In genomic region chr10:78277734-78278404, GRCh38 we compare ENCODE assay signal across 13 cellular contexts.
DNase-seq lines count a peak whose midpoint lies in the region; ATAC-seq, FAIRE-seq and TF ChIP-seq lines count a peak whose summit lies in the region.
"Had no signal": no experiment of that assay in that cellular context is flagged by ENCODE, and none has a peak within 500 bp of the region (broad histone marks: within the 10 kb centered on the region; RNA-seq: fewer than 3 reads in every experiment).

No MANE protein-coding gene starts in this region.

- no peak overlapping the region for H3K9ac ChIP-seq in IMR-90 (ENCODE audit: low read depth, low read length)

- H3K23ac ChIP-seq in IMR-90 (ENCODE audit: low read depth, low read length), result no peak overlapping the region

- CTCF ChIA-PET in IMR-90 (lab: Yijun Ruan, JAX), result no interaction called here

- H4K5ac ChIP-seq in IMR-90 (ENCODE audit: low read depth, low read length), result no peak overlapping the region

- H3K4me1 ChIP-seq in IMR-90 (ENCODE audit: control insufficient read depth, insufficient read depth, low read length) (peaks cover 2% of the 10 kb centered on the region), testis (no peaks in the 10 kb centered on the region)
- H3K4me1 ChIP-seq: suprapubic skin had no signal

- POLR2A ChIA-PET in IMR-90 (lab: Charles Lee; ENCODE audit: unreplicated experiment), result no interaction called here

- H3K9me3 ChIP-seq in IMR-90 (ENCODE audit: control insufficient read depth, insufficient read depth, low read length) (no peaks in the 10 kb centered on the region), testis (no peaks in the 10 kb centered on the region)
- H3K9me3 ChIP-seq: suprapubic skin had no signal

- H3K79me1 ChIP-seq in IMR-90 (ENCODE audit: low read depth in 1 of 2, low read length in 2 of 2), result no peaks in the 10 kb centered on the region

- TF ChIP-seq CTCF in IMR-90 (conservative IDR thresholded peaks at IDR 0.05; ENCODE audit: low read depth, low read length), result no peak
- TF ChIP-seq CTCF in testis (IDR thresholded peaks at IDR 0.05), result no peak
- TF ChIP-seq CTCF in D721Med (IDR thresholded peaks at IDR 0.05; ENCODE audit: insufficient read depth, missing control alignments), result no peak

- ATAC-seq in IMR-90 (ENCODE audit: low read depth) (peak; percentile 90), HG03039 (IDR thresholded peaks at IDR 0.05; ENCODE audit: unreplicated experiment) (no peak)
- ATAC-seq: esophagus mucosa had no signal

- 0 out of 2 replicates have a peak, but pooled peaks cover 8% of the 10 kb centered on the region for H3K9me1 ChIP-seq in IMR-90 (ENCODE audit: insufficient read depth, low read length)

- H4K8ac ChIP-seq in IMR-90 (ENCODE audit: low read depth in 2 of 2, low read length in 2 of 2), result no peak overlapping the region

- BruUV-seq in IMR-90 (replicated peaks; lab: Mats Ljungman, UMichigan), result no TSS peak

- peak overlapping the region; percentile 11; the same call in 1 of the 2 replicates for H2BK20ac ChIP-seq in IMR-90 (ENCODE audit: low read depth, low read length)

- dilution Hi-C loops in IMR-90 (cut with HindIII; ENCODE audit: low sequenced_read_pairs, unreplicated experiment), result no loop called here

- H3K27ac ChIP-seq in IMR-90 (ENCODE audit: insufficient read depth, low read length) (no peak overlapping the region), caudate nucleus (ENCODE audit: low read depth, low read length) (peak overlapping the region; percentile 46), testis (no peak overlapping the region)
- H3K27ac ChIP-seq: suprapubic skin, VCaP had no signal

- no peak overlapping the region for H4K91ac ChIP-seq in IMR-90 (ENCODE audit: insufficient read depth, low read depth, low read length)

- H3K36me3 ChIP-seq in IMR-90 (ENCODE audit: control insufficient read depth, insufficient read depth, low read length) (no peaks in the 10 kb centered on the region), testis (ENCODE audit: low read depth, missing control alignments) (no peaks in the 10 kb centered on the region)
- H3K36me3 ChIP-seq: suprapubic skin had no signal

- no peak overlapping the region for H3K56ac ChIP-seq in IMR-90 (ENCODE audit: extremely low read depth, insufficient read depth, low read length)

- H2AFZ ChIP-seq in IMR-90 (replicated peaks; ENCODE audit: low read length, poor library complexity), result peak overlapping the region; percentile 79

- H3K4me3 ChIP-seq in IMR-90 (ENCODE audit: insufficient read depth, low read depth, low read length) (no peak overlapping the region), testis (no peak overlapping the region)
- H3K4me3 ChIP-seq: suprapubic skin had no signal

- peak overlapping the region; percentile 70; the same call in 1 of the 2 replicates for H2BK120ac ChIP-seq in IMR-90 (ENCODE audit: low read depth, low read length)

- H3K4me2 ChIP-seq in IMR-90 (ENCODE audit: low read depth, low read length), result no peak overlapping the region

- DNase-seq in IMR-90, result peak; percentile 75
- peak in 45 of 61 donors; percentile 9 to 78 (median 42) for DNase-seq in caudate nucleus (lab: John Stamatoyannopoulos, UW)
- DNase-seq in hepatic stellate cell (ENCODE audit: low spot score), result peak; percentile 30
- DNase-seq in testis, result peak; percentile 47
- no peak for DNase-seq in NCI-H187 (lab: John Stamatoyannopoulos, UW)
- no peak for DNase-seq in D721Med (ENCODE audit: insufficient read length, low spot score)
- DNase-seq in activated effector memory CD4-positive, alpha-beta T cell treated with Interleukin-2 at 50 U/mL for 16 hours, result no peak
- DNase-seq: activated naive CD4-positive, alpha-beta T cell treated with Interleukin-2 at 50 U/mL for 16 hours; MM.1S had no signal

- TF ChIP-seq POLR2A in IMR-90 (IDR thresholded peaks at IDR 0.05; ENCODE audit: low read depth, low read length) (no peak), testis (IDR thresholded peaks at IDR 0.05) (no peak)

- intact Hi-C loops in IMR-90 (cut with micrococcal nuclease) (no loop called here), testis (cut with DNase I; ENCODE audit: low total_unique reads) (no loop called here)

- H3K14ac ChIP-seq in IMR-90 (replicated peaks; ENCODE audit: low read depth, low read length), result no peak overlapping the region

- H3K27me3 ChIP-seq in IMR-90 (ENCODE audit: control insufficient read depth, insufficient read depth, low read length) (no peaks in the 10 kb centered on the region), testis (no peaks in the 10 kb centered on the region)
- H3K27me3 ChIP-seq: suprapubic skin had no signal

- peak overlapping the region; percentile 48 for H2AK9ac ChIP-seq in IMR-90 (replicated peaks; ENCODE audit: low read depth, low read length, poor library complexity)

- 0 out of 2 replicates have a peak, but pooled peaks have one; percentile 9 for TF ChIP-seq RAD21 in IMR-90 (IDR thresholded peaks at IDR 0.05; ENCODE audit: low read length)

- H2BK5ac ChIP-seq in IMR-90 (ENCODE audit: low read depth, low read length, poor library complexity, severe bottlenecking), result no peak overlapping the region

- H2AK5ac ChIP-seq in IMR-90 (ENCODE audit: low read depth, low read length), result peak overlapping the region; percentile 92; the same call in 1 of the 2 replicates

- peak overlapping the region; percentile 33; the same call in 1 of the 2 replicates for H3K4ac ChIP-seq in IMR-90 (ENCODE audit: low read depth, low read length)

- no peak overlapping the region for H2BK15ac ChIP-seq in IMR-90 (ENCODE audit: low read depth, low read length)

- 19% methylated on average over 3 of the region's 14 CpGs; no CpG with 5 or more reads in 1 of the 2 experiments for WGBS in IMR-90 (ENCODE audit: extremely low coverage in 2 of 2, insufficient read length in 1 of 2), 2 experiments
- 71 to 78% methylated on average over 12 to 14 of the region's 14 CpGs for WGBS in testis, 2 donors

- no peak for FAIRE-seq in D721Med (lab: Jason Lieb, UNC)

- H4K20me1 ChIP-seq in IMR-90 (ENCODE audit: insufficient read depth, low read length), result no peaks in the 10 kb centered on the region

- H3K18ac ChIP-seq in IMR-90 (ENCODE audit: low read depth, low read length), result no peak overlapping the region

- in situ Hi-C loops in IMR-90 (cut with MboI; ENCODE audit: low sequenced_read_pairs), result no loop called here

TF ChIP-seq in IMR-90, 13 proteins besides CTCF, POLR2A, EP300 and RAD21:
- TF ChIP-seq CEBPB (IDR thresholded peaks at IDR 0.05; ENCODE audit: low read depth, low read length) (no peak), SMC3 (IDR thresholded peaks at IDR 0.05; ENCODE audit: low read depth, low read length) (no peak), NFE2L2 (IDR thresholded peaks at IDR 0.05; ENCODE audit: low read depth, low read length) (no peak), ELK1 (IDR thresholded peaks at IDR 0.05; ENCODE audit: borderline replicate concordance, low read depth, low read length) (no peak), USF2 (IDR thresholded peaks at IDR 0.05; ENCODE audit: low read depth, low read length) (no peak), RCOR1 (IDR thresholded peaks at IDR 0.05; ENCODE audit: insufficient replicate concordance, low read length) (peak; percentile 80), FOS (IDR thresholded peaks at IDR 0.05; ENCODE audit: low read depth, low read length) (peak; percentile 62)

Comparison
In these comparisons a context has a peak if more than half of its experiments do, and no peak if none do; other contexts are left out.
1. DNase-seq: peak in IMR-90 (single experiment), caudate nucleus (45 of 61), hepatic stellate cell (single experiment) and testis (single experiment); none in NCI-H187 (0 of 2), D721Med (single experiment) and activated effector memory CD4-positive, alpha-beta T cell treated with Interleukin-2 at 50 U/mL for 16 hours (single experiment).